Comparison of ENCODE assay signal across 8 cellular contexts in genomic region chr12:29552324-29552927, GRCh38. TPM values are rescaled to one million over a fixed set of nuclear protein-coding genes. Genes with fewer than 3 reads are reported as not detected.
DNase-seq lines count a peak whose midpoint lies in the region; ATAC-seq and TF ChIP-seq lines count a peak whose summit lies in the region.

No MANE protein-coding gene starts in this region.

- intact Hi-C loops in posterior vena cava (cut with DNase I) (loop anchor here in 1 of 2 donors (5.0 kb wide), 1 partner anchor 235 kb away; no protein-coding TSS in a partner anchor), aorta (cut with DNase I) (loop anchor here (10.0 kb wide), 4 partner anchors 222 to 732 kb away; partner anchors contain the start of gene TMTC1 (in 1 of the 2))

- H3K27me3 ChIP-seq in aorta (ENCODE audit: control insufficient read depth in 1 of 2, insufficient read depth in 2 of 2, low read length in 1 of 2) = no peaks in the 10 kb centered on the region

- H3K9me3 ChIP-seq in aorta (ENCODE audit: control insufficient read depth, low read length) = no peaks in the 10 kb centered on the region

- H3K4me3 ChIP-seq in aorta (ENCODE audit: low read length in 2 of 2) = no peak overlapping the region

- no peak overlapping the region for H3K27ac ChIP-seq in RWPE1
- no peak overlapping the region for H3K27ac ChIP-seq in aorta (ENCODE audit: low read depth in 1 of 2, low read length in 2 of 2)

- POLR2A ChIA-PET in RWPE1 (lab: Yijun Ruan, JAX; ENCODE audit: low non-redundant PET) = no interaction called here

- WGBS in aorta, 2 donors = 22 to 27% methylated on average over 1 of the region's 1 CpG

- no peaks in the 10 kb centered on the region for H3K36me3 ChIP-seq in aorta (ENCODE audit: control insufficient read depth in 1 of 2, insufficient read depth in 2 of 2, low read length in 1 of 2)

- in situ Hi-C loops in Caki2 (cut with HindIII; ENCODE audit: low pct_unique_long_range_greater_than_20kb, low sequenced_read_pairs) = no loop called here

- no peak overlapping the region for H3K27ac Mint-ChIP-seq in glutamatergic neuron (ENCODE audit: unreplicated experiment)

- H3K4me3 Mint-ChIP-seq in glutamatergic neuron (ENCODE audit: unreplicated experiment) = no peak overlapping the region

- H3K4me1 Mint-ChIP-seq in glutamatergic neuron (ENCODE audit: low read depth, unreplicated experiment) = no peaks in the 10 kb centered on the region

- TF ChIP-seq CTCF in RWPE1 (conservative IDR thresholded peaks at IDR 0.05; ENCODE audit: low read depth) (peak; percentile 46), glutamatergic neuron (IDR thresholded peaks at IDR 0.05; ENCODE audit: partially characterized antibody, unreplicated experiment) (peak; percentile 89)

- peaks cover 0 to 2% of the 10 kb centered on the region in 2 donors for H3K4me1 ChIP-seq in aorta (ENCODE audit: control insufficient read depth in 1 of 2, insufficient read depth in 2 of 2, low read length in 2 of 2)

- CTCF ChIA-PET in RWPE1 (lab: Yijun Ruan, JAX) = no interaction called here

- H3K9me3 Mint-ChIP-seq in glutamatergic neuron (ENCODE audit: unreplicated experiment) = no peaks in the 10 kb centered on the region

- H3K36me3 Mint-ChIP-seq in glutamatergic neuron (ENCODE audit: unreplicated experiment) = no peaks in the 10 kb centered on the region

- H3K27me3 Mint-ChIP-seq in glutamatergic neuron (ENCODE audit: unreplicated experiment) = no peaks in the 10 kb centered on the region

- ATAC-seq in GM19467 (IDR thresholded peaks at IDR 0.05; ENCODE audit: unreplicated experiment) (peak; percentile 96), aorta (ENCODE audit: low FRiP score) (peak; percentile 88)

- DNase-seq in Caki2 (ENCODE audit: low read depth) = peak; percentile 32
- DNase-seq in HT1080 (ENCODE audit: low read depth) = peak; percentile 11
- peak; percentile 18 for DNase-seq in RWPE1 (ENCODE audit: low spot score)
- peak; percentile 27 for DNase-seq in activated effector memory CD4-positive, alpha-beta T cell treated with Interleukin-2 at 50 U/mL for 16 hours
- peak; percentile 84 for DNase-seq in glutamatergic neuron
- peak; percentile 83 for DNase-seq in posterior vena cava (ENCODE audit: low spot score)
- peak; percentile 66 to 87 for DNase-seq in aorta

RNA-seq across cellular contexts. Expression of gene OVCH1, which starts 54.9 kb away (rescaled TPM):
- total RNA-seq in Caki2 (2014; rRNA removed; shearing (Covaris generic); ENCODE audit: low replicate concordance) = not detected in 2 replicates
- total RNA-seq in HT1080 (2014; rRNA removed; shearing (Covaris generic)) = not detected in 2 replicates
- not detected in 2 replicates for polyA plus RNA-seq in HT1080 (2015; cell fraction: cytosol; rRNA removed)
- not detected in 2 replicates for polyA plus RNA-seq in HT1080 (2015; cell fraction: nucleus; rRNA removed)
- not detected for total RNA-seq in glutamatergic neuron (ENCODE audit: unreplicated experiment)
- 1 to 10 TPM in 1 of 2 donors, under 1 TPM in 1; 0.46 to 1.1 TPM for total RNA-seq in posterior vena cava
- 1 to 10 TPM; 1.0 to 1.5 TPM for total RNA-seq in aorta
- polyA plus RNA-seq in aorta = under 1 TPM; 0.31 to 0.38 TPM

Comparison
In these comparisons a context has a peak if more than half of its experiments do, and no peak if none do; other contexts are left out.
1. DNase-seq: peak in every context shown above with its lines; median percentile 84 in glutamatergic neuron; 83 in posterior vena cava; 76 in aorta; 32 in Caki2; 27 in activated effector memory CD4-positive, alpha-beta T cell treated with Interleukin-2 at 50 U/mL for 16 hours; 18 in RWPE1; 11 in HT1080.